In the genomic region with DNA sequence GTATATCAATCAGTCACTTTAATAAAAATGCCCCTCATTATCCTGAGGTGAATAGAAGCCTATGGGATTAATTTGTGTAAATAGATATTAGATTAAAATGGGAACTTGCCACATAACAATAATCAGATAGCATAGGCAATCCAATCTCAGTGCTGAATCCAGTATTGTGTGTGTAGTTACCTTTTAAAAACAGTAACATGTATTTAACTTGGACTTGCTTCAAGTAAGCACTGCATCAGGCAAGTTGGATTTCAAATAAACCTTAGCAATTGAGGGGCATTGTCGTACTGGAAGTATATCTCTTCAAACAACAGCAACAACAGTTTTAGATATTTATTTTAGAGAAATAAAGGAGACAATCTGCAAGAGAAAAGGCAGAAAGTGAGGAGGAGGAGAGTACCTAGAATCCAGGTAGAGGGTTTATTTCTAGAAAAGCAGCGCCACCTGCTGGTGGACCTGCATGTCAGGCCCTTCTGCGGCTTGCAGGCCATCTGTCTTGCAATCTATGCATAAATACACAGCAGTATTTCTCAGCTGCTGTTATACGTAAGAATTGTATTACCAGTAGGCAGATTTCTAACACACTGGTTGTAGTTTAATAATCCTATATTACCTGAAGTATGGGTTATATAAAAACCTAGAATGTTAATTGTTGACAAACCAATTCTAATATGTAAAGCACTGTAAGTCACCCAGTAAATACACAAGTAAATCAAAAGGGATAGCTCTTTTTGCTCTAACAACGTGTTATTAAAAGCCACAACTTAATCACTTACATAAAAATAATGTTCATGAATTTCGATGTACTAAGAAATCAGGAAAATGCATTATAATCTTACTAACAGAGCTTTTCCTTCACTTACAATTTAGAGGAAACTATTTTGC, we compare ENCODE assay signal across 9 cellular contexts.
DNase-seq lines count a peak whose midpoint lies in the region; ATAC-seq and TF ChIP-seq lines count a peak whose summit lies in the region.
"Had no signal": no experiment of that assay in that cellular context is flagged by ENCODE, and none has a peak within 500 bp of the region (broad histone marks: within the 10 kb centered on the region; RNA-seq: fewer than 3 reads in every experiment).

No MANE protein-coding gene starts in this region.

- TF ChIP-seq POLR2A in testis (IDR thresholded peaks at IDR 0.05), result no peak

- H3K4me1 Mint-ChIP-seq in activated T-helper 17 cell treated with anti-CD3 and anti-CD28 coated beads, Interleukin-2, amount 50 U/mL, for 72 hours, result no peaks in the 10 kb centered on the region
- H3K4me1 Mint-ChIP-seq: activated naive CD4-positive, alpha-beta T cell treated with anti-CD3 and anti-CD28 coated beads, Interleukin-2, amount 50 U/mL, for 24 hours had no signal

- TF ChIP-seq CTCF in Panc1 (IDR thresholded peaks at IDR 0.05) (peak; percentile 98), foreskin fibroblast (IDR thresholded peaks at IDR 0.05; ENCODE audit: low read depth, low read length) (peak; percentile 90), testis (IDR thresholded peaks at IDR 0.05) (peak; percentile 80 to 94 (median 87))

- H3K4me3 ChIP-seq in Panc1 (ENCODE audit: low read depth in 2 of 2, low read length in 2 of 2), result no peak overlapping the region
- H3K4me3 ChIP-seq in foreskin fibroblast (ENCODE audit: low read depth in 1 of 2, low read length in 2 of 2), result no peak overlapping the region
- no peak overlapping the region for H3K4me3 ChIP-seq in testis

- H3K27ac ChIP-seq in Panc1 (ENCODE audit: low read length) (no peak overlapping the region), testis (no peak overlapping the region)

- no peak overlapping the region for H3K4me3 Mint-ChIP-seq in activated T-helper 17 cell treated with anti-CD3 and anti-CD28 coated beads, Interleukin-2, amount 50 U/mL, for 72 hours
- H3K4me3 Mint-ChIP-seq: activated naive CD4-positive, alpha-beta T cell treated with anti-CD3 and anti-CD28 coated beads, Interleukin-2, amount 50 U/mL, for 24 hours had no signal

- no peaks in the 10 kb centered on the region for H3K4me1 ChIP-seq in Panc1 (ENCODE audit: control insufficient read depth, insufficient read depth, low read length)
- H3K4me1 ChIP-seq in testis, result no peaks in the 10 kb centered on the region

- CTCF ChIA-PET in Panc1 (lab: Charles Lee), result interaction anchor here (0.6 kb wide), 1 partner anchor 21 kb away, joined by 4 read pairs; no protein-coding TSS in a partner anchor

- DNase-seq in DMS153 (lab: John Stamatoyannopoulos, UW) (peak; percentile 80), Kasumi-1 (lab: John Stamatoyannopoulos, UW) (peak; percentile 82 to 86), Panc1 (ENCODE audit: low read depth, low spot score) (peak; percentile 61), foreskin fibroblast (peak; percentile 57 to 87), occipital lobe (lab: John Stamatoyannopoulos, UW) (peak; percentile 58), testis (peak; percentile 86)

- POLR2A ChIA-PET in Panc1 (lab: Charles Lee), result no interaction called here

- ATAC-seq in GM21717 (IDR thresholded peaks at IDR 0.05; ENCODE audit: unreplicated experiment) (peak; percentile 90), Panc1 (peak; percentile 97)
- ATAC-seq in activated T-helper 17 cell treated with anti-CD3 and anti-CD28 coated beads, Interleukin-2, amount 50 U/mL, for 72 hours (replicated peaks), result peak; percentile 61

- H3K9me3 Mint-ChIP-seq in activated T-helper 17 cell treated with anti-CD3 and anti-CD28 coated beads, Interleukin-2, amount 50 U/mL, for 72 hours, result no peaks in the 10 kb centered on the region
- H3K9me3 Mint-ChIP-seq: activated naive CD4-positive, alpha-beta T cell treated with anti-CD3 and anti-CD28 coated beads, Interleukin-2, amount 50 U/mL, for 24 hours had no signal

- BruUV-seq in Panc1 (replicated peaks; lab: Mats Ljungman, UMichigan), result no TSS peak

- H3K27me3 ChIP-seq in Panc1 (ENCODE audit: control insufficient read depth, insufficient read depth, low read length) (no peaks in the 10 kb centered on the region), testis (no peaks in the 10 kb centered on the region)

- H3K36me3 Mint-ChIP-seq in activated T-helper 17 cell treated with anti-CD3 and anti-CD28 coated beads, Interleukin-2, amount 50 U/mL, for 72 hours (ENCODE audit: low read depth), result no peaks in the 10 kb centered on the region
- H3K36me3 Mint-ChIP-seq: activated naive CD4-positive, alpha-beta T cell treated with anti-CD3 and anti-CD28 coated beads, Interleukin-2, amount 50 U/mL, for 24 hours had no signal

- H3K9me3 ChIP-seq in Panc1 (ENCODE audit: control insufficient read depth, insufficient read depth, low read depth, low read length), result no peaks in the 10 kb centered on the region
- no peaks in the 10 kb centered on the region for H3K9me3 ChIP-seq in testis

- no peak overlapping the region for H3K27ac Mint-ChIP-seq in activated T-helper 17 cell treated with anti-CD3 and anti-CD28 coated beads, Interleukin-2, amount 50 U/mL, for 72 hours
- H3K27ac Mint-ChIP-seq: activated naive CD4-positive, alpha-beta T cell treated with anti-CD3 and anti-CD28 coated beads, Interleukin-2, amount 50 U/mL, for 24 hours had no signal

- peaks cover 6% of the 10 kb centered on the region for H3K27me3 Mint-ChIP-seq in activated T-helper 17 cell treated with anti-CD3 and anti-CD28 coated beads, Interleukin-2, amount 50 U/mL, for 72 hours
- H3K27me3 Mint-ChIP-seq: activated naive CD4-positive, alpha-beta T cell treated with anti-CD3 and anti-CD28 coated beads, Interleukin-2, amount 50 U/mL, for 24 hours had no signal

- in situ Hi-C loops in Panc1 (cut with HindIII; ENCODE audit: low pct_unique_long_range_greater_than_20kb, low sequenced_read_pairs), result no loop called here

- intact Hi-C loops in Panc1 (cut with micrococcal nuclease; ENCODE audit: unreplicated experiment), result loop anchor here (5.0 kb wide), 2 partner anchors 438 to 1582 kb away; partner anchors contain the start of gene ZNF503
- intact Hi-C loops in testis (cut with DNase I; ENCODE audit: low total_unique reads), result no loop called here

- WGBS in testis, 2 donors, result 26 to 27% methylated on average over 6 of the region's 6 CpGs

- H3K36me3 ChIP-seq in Panc1 (ENCODE audit: control insufficient read depth, insufficient read depth, low read length) (no peaks in the 10 kb centered on the region), testis (ENCODE audit: low read depth, missing control alignments) (no peaks in the 10 kb centered on the region)
